Comparison of ENCODE assay signal across 19 cellular contexts in genomic region chr12:127107744-127108143, GRCh38.
DNase-seq lines count a peak whose midpoint lies in the region; ATAC-seq lines count a peak whose summit lies in the region.
"Had no signal": no experiment of that assay in that cellular context is flagged by ENCODE, and none has a peak within 500 bp of the region (broad histone marks: within the 10 kb centered on the region; RNA-seq: fewer than 3 reads in every experiment).

No MANE protein-coding gene starts in this region.

- no peaks in the 10 kb centered on the region for H3K9me3 Mint-ChIP-seq in activated CD4-positive, alpha-beta T cell treated with anti-CD3 and anti-CD28 coated beads, Interleukin-2, amount 10 ng/mL, durations not matched to agents 24 days and 14 days
- no peaks in the 10 kb centered on the region for H3K9me3 Mint-ChIP-seq in activated CD4-positive, alpha-beta T cell treated with anti-CD3 and anti-CD28 coated beads for 36 hours (ENCODE audit: low read depth)

- no peaks in the 10 kb centered on the region for H3K4me1 Mint-ChIP-seq in activated CD4-positive, alpha-beta T cell treated with anti-CD3 and anti-CD28 coated beads, Interleukin-2, amount 10 ng/mL, durations not matched to agents 24 days and 14 days
- no peaks in the 10 kb centered on the region for H3K4me1 Mint-ChIP-seq in activated CD4-positive, alpha-beta T cell treated with anti-CD3 and anti-CD28 coated beads for 36 hours

- no peaks in the 10 kb centered on the region for H3K36me3 Mint-ChIP-seq in activated CD4-positive, alpha-beta T cell treated with anti-CD3 and anti-CD28 coated beads, Interleukin-2, amount 10 ng/mL, durations not matched to agents 24 days and 14 days (ENCODE audit: low read depth)
- no peaks in the 10 kb centered on the region for H3K36me3 Mint-ChIP-seq in activated CD4-positive, alpha-beta T cell treated with anti-CD3 and anti-CD28 coated beads for 36 hours (ENCODE audit: low read depth)

- intact Hi-C loops in activated CD4-positive, alpha-beta T cell treated with anti-CD3 and anti-CD28 coated beads, Interleukin-2, amount 10 ng/mL, durations not matched to agents 24 days and 14 days (cut with micrococcal nuclease): loop anchor here (1.0 kb wide), 2 partner anchors 186 to 274 kb away; no protein-coding TSS in a partner anchor
- intact Hi-C loops in activated CD4-positive, alpha-beta T cell treated with anti-CD3 and anti-CD28 coated beads for 36 hours (cut with DNase I, micrococcal nuclease): loop anchor here (1.0 to 5.0 kb wide), 5 partner anchors 186 to 960 kb away; no protein-coding TSS in a partner anchor

- H3K4me3 Mint-ChIP-seq in activated CD4-positive, alpha-beta T cell treated with anti-CD3 and anti-CD28 coated beads, Interleukin-2, amount 10 ng/mL, durations not matched to agents 24 days and 14 days: no peak overlapping the region
- no peak overlapping the region for H3K4me3 Mint-ChIP-seq in activated CD4-positive, alpha-beta T cell treated with anti-CD3 and anti-CD28 coated beads for 36 hours

- POLR2A ChIA-PET in activated CD4-positive, alpha-beta T cell treated with anti-CD3 and anti-CD28 coated beads for 36 hours (lab: Charles Lee): no interaction called here

- no peak for ATAC-seq in activated CD4-positive, alpha-beta T cell treated with anti-CD3 and anti-CD28 coated beads for 36 hours
- no peak for ATAC-seq in HG02642 (IDR thresholded peaks at IDR 0.05; ENCODE audit: poor library complexity, unreplicated experiment)
- ATAC-seq: HepG2 had no signal

- CTCF ChIA-PET in activated CD4-positive, alpha-beta T cell treated with anti-CD3 and anti-CD28 coated beads for 36 hours (lab: Charles Lee): interaction anchor here (0.7 to 2.5 kb wide), 4 partner anchors 15 to 274 kb away, joined by 3 to 14 read pairs (median 3); no protein-coding TSS in a partner anchor

- H3K27me3 Mint-ChIP-seq in activated CD4-positive, alpha-beta T cell treated with anti-CD3 and anti-CD28 coated beads, Interleukin-2, amount 10 ng/mL, durations not matched to agents 24 days and 14 days: peaks cover 1% of the 10 kb centered on the region
- peaks cover 22% of the 10 kb centered on the region for H3K27me3 Mint-ChIP-seq in activated CD4-positive, alpha-beta T cell treated with anti-CD3 and anti-CD28 coated beads for 36 hours

- in situ Hi-C loops in G401 (cut with HindIII; ENCODE audit: low sequenced_read_pairs): loop anchor here (25.0 kb wide), 1 partner anchor 195 kb away; no protein-coding TSS in a partner anchor

- H3K27ac Mint-ChIP-seq in activated CD4-positive, alpha-beta T cell treated with anti-CD3 and anti-CD28 coated beads, Interleukin-2, amount 10 ng/mL, durations not matched to agents 24 days and 14 days: no peak overlapping the region
- no peak overlapping the region for H3K27ac Mint-ChIP-seq in activated CD4-positive, alpha-beta T cell treated with anti-CD3 and anti-CD28 coated beads for 36 hours

- DNase-seq in activated CD4-positive, alpha-beta T cell treated with anti-CD3 and anti-CD28 coated beads, Interleukin-2, amount 10 ng/mL, durations not matched to agents 24 days and 14 days: peak; percentile 18
- no peak for DNase-seq in activated CD4-positive, alpha-beta T cell treated with anti-CD3 and anti-CD28 coated beads for 36 hours
- DNase-seq in M059J (ENCODE audit: low read depth): peak; percentile 83
- peak; percentile 36 for DNase-seq in astrocyte of the hippocampus (ENCODE audit: low read depth, low spot score)
- peak; percentile 76 for DNase-seq in renal cortical epithelial cell (ENCODE audit: low read depth)
- DNase-seq in G401 (ENCODE audit: low spot score): no peak
- no peak for DNase-seq in COR-L47 (lab: John Stamatoyannopoulos, UW)
- DNase-seq: 8988T; activated CD4-positive, alpha-beta T cell treated with anti-CD3 and anti-CD28 coated beads, Interleukin-2, amount 50 U/mL, for 1 hour; activated CD8-positive, alpha-beta memory T cell treated with anti-CD3 and anti-CD28 coated beads, Interleukin-2, amount 50 U/mL, for 48 hours; activated effector memory CD4-positive, alpha-beta T cell treated with Interleukin-2 at 50 U/mL for 16 hours; central memory CD4-positive, alpha-beta T cell; MV-4-11; NCI-H187; NCI-H226; spleen; uterus had no signal

Comparison
In these comparisons a context has a peak if more than half of its experiments do, and no peak if none do; other contexts are left out.
1. DNase-seq: peak in activated CD4-positive, alpha-beta T cell treated with anti-CD3 and anti-CD28 coated beads, Interleukin-2, amount 10 ng/mL, durations not matched to agents 24 days and 14 days (single experiment), M059J (single experiment), astrocyte of the hippocampus (single experiment) and renal cortical epithelial cell (single experiment); none in activated CD4-positive, alpha-beta T cell treated with anti-CD3 and anti-CD28 coated beads for 36 hours (single experiment), G401 (single experiment) and COR-L47 (single experiment).